21 cellular contexts compared by ENCODE assay signal in genomic region chr16:68642047-68642435, GRCh38. TPM values are rescaled to one million over a fixed set of nuclear protein-coding genes. Genes with fewer than 3 reads are reported as not detected.
DNase-seq lines count a peak whose midpoint lies in the region; ATAC-seq, FAIRE-seq and TF ChIP-seq lines count a peak whose summit lies in the region.
"Had no signal": no experiment of that assay in that cellular context is flagged by ENCODE, and none has a peak within 500 bp of the region (broad histone marks: within the 10 kb centered on the region; RNA-seq: fewer than 3 reads in every experiment).

No MANE protein-coding gene starts in this region.

- H3K4me2 ChIP-seq in GM23338: peak overlapping the region; percentile 97
- H3K4me2 ChIP-seq in astrocyte (ENCODE audit: low read length): peak overlapping the region; percentile 87
- H3K4me2 ChIP-seq in parathyroid adenoma (ENCODE audit: low read length): no peak overlapping the region

- H3K27ac ChIP-seq in GM23338 (ENCODE audit: low read depth) (no peak overlapping the region), astrocyte (ENCODE audit: low read depth, low read length) (no peak overlapping the region), parathyroid adenoma (no peak overlapping the region)
- H3K27ac ChIP-seq: sigmoid colon, SJSA1, suprapubic skin had no signal

- H3K4me1 Mint-ChIP-seq in GM23338 (peaks cover 29% of the 10 kb centered on the region), astrocyte (ENCODE audit: low read depth, unreplicated experiment) (peaks cover 9% of the 10 kb centered on the region), Caco-2 (ENCODE audit: low read depth, unreplicated experiment) (peaks cover 19% of the 10 kb centered on the region)

- H3K27ac Mint-ChIP-seq in GM23338 (no peak overlapping the region), astrocyte (ENCODE audit: unreplicated experiment) (peak overlapping the region; percentile 24), Caco-2 (ENCODE audit: unreplicated experiment) (no peak overlapping the region)
- H3K27ac Mint-ChIP-seq: activated CD8-positive, alpha-beta memory T cell treated with anti-CD3 and anti-CD28 coated beads, Interleukin-2, amount 10 ng/mL, durations not matched to agents 7 days and 5 days; T-helper 2 cell treated with Interferon-gamma antibody and Interleukin-4, amounts not matched to agents 5 μg/mL and 100 μg/mL, for 36 hours had no signal

- H3K27me3 ChIP-seq in GM23338 (ENCODE audit: insufficient read depth) (peaks cover 15% of the 10 kb centered on the region), astrocyte (ENCODE audit: insufficient read depth, low read length) (peaks cover 26% of the 10 kb centered on the region), parathyroid adenoma (ENCODE audit: control insufficient read depth, insufficient read depth, low read length) (no peaks in the 10 kb centered on the region), Caco-2 (replicated peaks; ENCODE audit: control insufficient read depth, insufficient read depth, low read length) (no peaks in the 10 kb centered on the region)
- H3K27me3 ChIP-seq: foreskin keratinocyte had no signal

- H3K36me3 ChIP-seq in GM23338 (ENCODE audit: insufficient read depth): no peaks in the 10 kb centered on the region
- H3K36me3 ChIP-seq in astrocyte (ENCODE audit: insufficient read depth, low read length): no peaks in the 10 kb centered on the region
- H3K36me3 ChIP-seq in parathyroid adenoma (ENCODE audit: control insufficient read depth, insufficient read depth, low read length): no peaks in the 10 kb centered on the region
- H3K36me3 ChIP-seq in Caco-2 (ENCODE audit: control insufficient read depth, insufficient read depth, low read length): no peaks in the 10 kb centered on the region
- H3K36me3 ChIP-seq: sigmoid colon, SJSA1, suprapubic skin had no signal

- peaks cover 26% of the 10 kb centered on the region for H3K27me3 Mint-ChIP-seq in GM23338 (ENCODE audit: insufficient read depth, low read depth, poor library complexity)
- peaks cover 7% of the 10 kb centered on the region for H3K27me3 Mint-ChIP-seq in astrocyte (ENCODE audit: low read depth, unreplicated experiment)
- H3K27me3 Mint-ChIP-seq in Caco-2 (ENCODE audit: insufficient read depth, unreplicated experiment): no peaks in the 10 kb centered on the region

- H3K9me3 ChIP-seq in astrocyte (ENCODE audit: insufficient read depth, low read depth, low read length) (no peaks in the 10 kb centered on the region), iPS-18c (ENCODE audit: control insufficient read depth, insufficient read depth, low read length) (no peaks in the 10 kb centered on the region), parathyroid adenoma (ENCODE audit: control insufficient read depth, low read length) (no peaks in the 10 kb centered on the region), Caco-2 (0 out of 2 replicates have a peak, but pooled peaks cover 2% of the 10 kb centered on the region)
- H3K9me3 ChIP-seq: sigmoid colon, SJSA1, suprapubic skin had no signal

- H3K4me3 ChIP-seq in GM23338 (peak overlapping the region; percentile 98), astrocyte (ENCODE audit: insufficient read depth, low read depth, low read length) (no peak overlapping the region), iPS-18c (ENCODE audit: insufficient read depth, low read depth, low read length) (peak overlapping the region; percentile 45; the same call in 1 of the 2 replicates), parathyroid adenoma (ENCODE audit: low read depth, low read length) (no peak overlapping the region), Caco-2 (ENCODE audit: low read depth, low read length) (no peak overlapping the region)
- H3K4me3 ChIP-seq: SJSA1 had no signal

- no peak for FAIRE-seq in astrocyte (lab: Jason Lieb, UNC)
- FAIRE-seq: endometrium, GM12891 had no signal

- H3K36me3 Mint-ChIP-seq in GM23338 (ENCODE audit: low read depth) (no peaks in the 10 kb centered on the region; the same call in 2 of the 3 replicates), astrocyte (ENCODE audit: low read depth, unreplicated experiment) (no peaks in the 10 kb centered on the region), Caco-2 (ENCODE audit: insufficient read depth, unreplicated experiment) (peaks cover 19% of the 10 kb centered on the region)

- no peak for ATAC-seq in GM23338
- ATAC-seq: activated CD8-positive, alpha-beta memory T cell treated with anti-CD3 and anti-CD28 coated beads, Interleukin-2, amount 10 ng/mL, durations not matched to agents 7 days and 5 days; foreskin keratinocyte had no signal

- H3K9ac ChIP-seq in astrocyte (ENCODE audit: low read length) (no peak overlapping the region), parathyroid adenoma (no peak overlapping the region)

- no peak overlapping the region for H2AFZ ChIP-seq in GM23338
- peak overlapping the region; percentile 84 for H2AFZ ChIP-seq in astrocyte (ENCODE audit: low read depth, low read length)
- H2AFZ ChIP-seq in parathyroid adenoma: peak overlapping the region; percentile 56

- POLR2A ChIA-PET in Caco-2 (lab: Charles Lee): no interaction called here

- intact Hi-C loops in Caco-2 (cut with micrococcal nuclease; ENCODE audit: unreplicated experiment): no loop called here

- no peaks in the 10 kb centered on the region for H3K9me2 ChIP-seq in GM23338 (ENCODE audit: insufficient read depth)

- CTCF ChIA-PET in Caco-2 (lab: Charles Lee): no interaction called here

- peak overlapping the region; percentile 66 for H3K4me3 Mint-ChIP-seq in GM23338
- H3K4me3 Mint-ChIP-seq in astrocyte (ENCODE audit: unreplicated experiment): no peak overlapping the region
- no peak overlapping the region for H3K4me3 Mint-ChIP-seq in Caco-2 (ENCODE audit: unreplicated experiment)
- H3K4me3 Mint-ChIP-seq: activated CD8-positive, alpha-beta memory T cell treated with anti-CD3 and anti-CD28 coated beads, Interleukin-2, amount 10 ng/mL, durations not matched to agents 7 days and 5 days; T-helper 2 cell treated with Interferon-gamma antibody and Interleukin-4, amounts not matched to agents 5 μg/mL and 100 μg/mL, for 36 hours had no signal

- TF ChIP-seq CTCF in GM23338 (conservative IDR thresholded peaks at IDR 0.05; ENCODE audit: low read depth in 2 of 2): no peak
- no peak for TF ChIP-seq CTCF in astrocyte (IDR thresholded peaks at IDR 0.05; ENCODE audit: insufficient read depth, low read depth, low read length)
- TF ChIP-seq CTCF in parathyroid adenoma (IDR thresholded peaks at IDR 0.05): no peak
- TF ChIP-seq CTCF in Caco-2 (IDR thresholded peaks at IDR 0.05; ENCODE audit: insufficient read depth in 1 of 2, low read depth in 1 of 2, low read length in 1 of 2, severe bottlenecking in 1 of 2, unreplicated experiment in 1 of 2): no peak

- H3K9me3 Mint-ChIP-seq in GM23338: peaks cover 2% of the 10 kb centered on the region; the same call in 2 of the 3 replicates
- H3K9me3 Mint-ChIP-seq in astrocyte (ENCODE audit: unreplicated experiment): no peaks in the 10 kb centered on the region
- H3K9me3 Mint-ChIP-seq in Caco-2 (ENCODE audit: unreplicated experiment): no peaks in the 10 kb centered on the region
- H3K9me3 Mint-ChIP-seq: T-helper 2 cell treated with Interferon-gamma antibody and Interleukin-4, amounts not matched to agents 5 μg/mL and 100 μg/mL, for 36 hours had no signal

- DNase-seq in GM23338 (ENCODE audit: low spot score) (no peak), astrocyte (ENCODE audit: low read depth) (no peak), hippocampal formation (lab: John Stamatoyannopoulos, UW) (no peak), putamen (ENCODE audit: low spot score) (no peak), Caco-2 (no peak), NCI-H146 (lab: John Stamatoyannopoulos, UW) (no peak)
- DNase-seq: activated CD4-positive, CD25-positive, alpha-beta regulatory T cell treated with anti-CD3 and anti-CD28 coated beads, Interleukin-2, amount 50 U/mL, for 72 hours; activated CD8-positive, alpha-beta memory T cell treated with anti-CD3 and anti-CD28 coated beads, Interleukin-2, amount 10 ng/mL, durations not matched to agents 7 days and 5 days; activated effector memory CD4-positive, alpha-beta T cell treated with Interleukin-2 at 50 U/mL for 16 hours; foreskin keratinocyte; GDM1; sigmoid colon; stimulated activated CD4-positive, alpha-beta T cell treated with anti-CD3 and anti-CD28 coated beads, Interleukin-4, amount 100 ng/mL, for 1 hour had no signal

- H3K79me2 ChIP-seq in GM23338 (replicated peaks; ENCODE audit: insufficient read depth) (peaks cover 10% of the 10 kb centered on the region), astrocyte (ENCODE audit: insufficient read depth, low read length) (no peaks in the 10 kb centered on the region), parathyroid adenoma (no peaks in the 10 kb centered on the region)

- peaks cover 24% of the 10 kb centered on the region for H3K4me1 ChIP-seq in GM23338 (ENCODE audit: insufficient read depth)
- H3K4me1 ChIP-seq in astrocyte (ENCODE audit: insufficient read depth, low read length): peaks cover 28% of the 10 kb centered on the region
- H3K4me1 ChIP-seq in parathyroid adenoma: peaks cover 8% of the 10 kb centered on the region
- peaks cover 21% of the 10 kb centered on the region for H3K4me1 ChIP-seq in Caco-2

- H4K20me1 ChIP-seq in GM23338 (replicated peaks; ENCODE audit: insufficient read depth) (peaks cover 5% of the 10 kb centered on the region; the same call in 1 of the 2 replicates), astrocyte (ENCODE audit: insufficient read depth, low read length) (no peaks in the 10 kb centered on the region)

- no TSS peak for BruUV-seq in Caco-2 (replicated peaks; lab: Mats Ljungman, UMichigan)

- H3F3A ChIP-seq in GM23338 (replicated peaks; ENCODE audit: low read depth): peaks cover 12% of the 10 kb centered on the region; the same call in 1 of the 2 replicates

TF ChIP-seq in GM23338, 12 proteins besides CTCF, POLR2A, EP300 and RAD21 (continues in another document):
- TF ChIP-seq CREB1 (CRISPR knock-in tag; IDR thresholded peaks at IDR 0.05; ENCODE audit: low read depth) (no peak), ETS1 (IDR thresholded peaks at IDR 0.05) (no peak), POLR2AphosphoS5 (IDR thresholded peaks at IDR 0.05; ENCODE audit: low read depth) (no peak), STAT1 (IDR thresholded peaks at IDR 0.05; ENCODE audit: unreplicated experiment) (no peak)

RNA-seq across cellular contexts. Expression of gene CDH3, which starts 3.1 kb away (rescaled TPM):
- total RNA-seq in GM23338 (2014; rRNA removed; shearing (Covaris generic)): 197 and 210 TPM in 2 replicates
- 73.6 and 78.0 TPM in 2 replicates for polyA plus RNA-seq in GM23338 (2016; fragmentation: Nextera tagmentation; extraction: Ambion mirVana)
- total RNA-seq in astrocyte: 13.2 and 14.1 TPM in 2 replicates
- total RNA-seq in Caco-2 (2022): 114 and 144 TPM in 2 replicates
- total RNA-seq: lung microvascular endothelial cell had no signal

Comparison
In these comparisons a context has a peak if more than half of its experiments do, and no peak if none do; other contexts are left out.
1. H3K4me3 ChIP-seq: peak in GM23338 (single experiment) and iPS-18c (single experiment); none in astrocyte (single experiment), parathyroid adenoma (single experiment) and Caco-2 (single experiment).